ENCODE assay signal across 1 cellular context in the genomic region with DNA sequence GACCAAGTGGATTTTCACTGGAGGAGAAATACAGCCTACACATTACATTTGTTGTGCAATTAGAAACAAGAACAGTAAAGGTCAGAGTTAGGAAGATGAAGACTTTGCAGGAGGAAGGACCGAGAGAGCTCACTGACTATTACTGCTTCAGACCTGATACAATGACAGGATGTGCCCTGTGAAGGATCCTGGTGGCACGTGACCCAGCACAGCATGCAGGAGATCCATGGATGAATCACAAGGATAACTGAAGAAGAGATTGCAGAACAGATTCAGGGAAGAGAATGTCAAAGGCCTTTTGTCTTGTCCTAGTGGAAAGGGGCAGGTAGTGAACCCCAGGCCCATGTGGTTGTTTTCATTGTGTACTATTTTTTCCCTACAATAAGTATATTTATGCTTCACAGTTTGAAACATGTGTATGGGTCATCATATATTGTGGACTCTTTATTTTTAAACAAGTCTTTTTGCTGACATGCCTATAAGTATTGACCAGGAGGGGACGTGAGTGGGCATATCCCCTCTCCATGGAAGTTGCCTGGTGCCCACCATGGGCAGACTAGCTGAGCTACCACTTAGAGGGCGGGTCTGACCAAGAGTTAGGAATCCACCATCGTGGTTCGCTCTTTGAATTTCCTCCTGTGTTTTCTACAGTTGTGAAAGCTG.
TF ChIP-seq lines count a peak whose summit lies in the region.

No MANE protein-coding gene starts in this region.

TF ChIP-seq in GM23338, 12 proteins besides CTCF, POLR2A, EP300 and RAD21:
- TF ChIP-seq, protein P1, sequence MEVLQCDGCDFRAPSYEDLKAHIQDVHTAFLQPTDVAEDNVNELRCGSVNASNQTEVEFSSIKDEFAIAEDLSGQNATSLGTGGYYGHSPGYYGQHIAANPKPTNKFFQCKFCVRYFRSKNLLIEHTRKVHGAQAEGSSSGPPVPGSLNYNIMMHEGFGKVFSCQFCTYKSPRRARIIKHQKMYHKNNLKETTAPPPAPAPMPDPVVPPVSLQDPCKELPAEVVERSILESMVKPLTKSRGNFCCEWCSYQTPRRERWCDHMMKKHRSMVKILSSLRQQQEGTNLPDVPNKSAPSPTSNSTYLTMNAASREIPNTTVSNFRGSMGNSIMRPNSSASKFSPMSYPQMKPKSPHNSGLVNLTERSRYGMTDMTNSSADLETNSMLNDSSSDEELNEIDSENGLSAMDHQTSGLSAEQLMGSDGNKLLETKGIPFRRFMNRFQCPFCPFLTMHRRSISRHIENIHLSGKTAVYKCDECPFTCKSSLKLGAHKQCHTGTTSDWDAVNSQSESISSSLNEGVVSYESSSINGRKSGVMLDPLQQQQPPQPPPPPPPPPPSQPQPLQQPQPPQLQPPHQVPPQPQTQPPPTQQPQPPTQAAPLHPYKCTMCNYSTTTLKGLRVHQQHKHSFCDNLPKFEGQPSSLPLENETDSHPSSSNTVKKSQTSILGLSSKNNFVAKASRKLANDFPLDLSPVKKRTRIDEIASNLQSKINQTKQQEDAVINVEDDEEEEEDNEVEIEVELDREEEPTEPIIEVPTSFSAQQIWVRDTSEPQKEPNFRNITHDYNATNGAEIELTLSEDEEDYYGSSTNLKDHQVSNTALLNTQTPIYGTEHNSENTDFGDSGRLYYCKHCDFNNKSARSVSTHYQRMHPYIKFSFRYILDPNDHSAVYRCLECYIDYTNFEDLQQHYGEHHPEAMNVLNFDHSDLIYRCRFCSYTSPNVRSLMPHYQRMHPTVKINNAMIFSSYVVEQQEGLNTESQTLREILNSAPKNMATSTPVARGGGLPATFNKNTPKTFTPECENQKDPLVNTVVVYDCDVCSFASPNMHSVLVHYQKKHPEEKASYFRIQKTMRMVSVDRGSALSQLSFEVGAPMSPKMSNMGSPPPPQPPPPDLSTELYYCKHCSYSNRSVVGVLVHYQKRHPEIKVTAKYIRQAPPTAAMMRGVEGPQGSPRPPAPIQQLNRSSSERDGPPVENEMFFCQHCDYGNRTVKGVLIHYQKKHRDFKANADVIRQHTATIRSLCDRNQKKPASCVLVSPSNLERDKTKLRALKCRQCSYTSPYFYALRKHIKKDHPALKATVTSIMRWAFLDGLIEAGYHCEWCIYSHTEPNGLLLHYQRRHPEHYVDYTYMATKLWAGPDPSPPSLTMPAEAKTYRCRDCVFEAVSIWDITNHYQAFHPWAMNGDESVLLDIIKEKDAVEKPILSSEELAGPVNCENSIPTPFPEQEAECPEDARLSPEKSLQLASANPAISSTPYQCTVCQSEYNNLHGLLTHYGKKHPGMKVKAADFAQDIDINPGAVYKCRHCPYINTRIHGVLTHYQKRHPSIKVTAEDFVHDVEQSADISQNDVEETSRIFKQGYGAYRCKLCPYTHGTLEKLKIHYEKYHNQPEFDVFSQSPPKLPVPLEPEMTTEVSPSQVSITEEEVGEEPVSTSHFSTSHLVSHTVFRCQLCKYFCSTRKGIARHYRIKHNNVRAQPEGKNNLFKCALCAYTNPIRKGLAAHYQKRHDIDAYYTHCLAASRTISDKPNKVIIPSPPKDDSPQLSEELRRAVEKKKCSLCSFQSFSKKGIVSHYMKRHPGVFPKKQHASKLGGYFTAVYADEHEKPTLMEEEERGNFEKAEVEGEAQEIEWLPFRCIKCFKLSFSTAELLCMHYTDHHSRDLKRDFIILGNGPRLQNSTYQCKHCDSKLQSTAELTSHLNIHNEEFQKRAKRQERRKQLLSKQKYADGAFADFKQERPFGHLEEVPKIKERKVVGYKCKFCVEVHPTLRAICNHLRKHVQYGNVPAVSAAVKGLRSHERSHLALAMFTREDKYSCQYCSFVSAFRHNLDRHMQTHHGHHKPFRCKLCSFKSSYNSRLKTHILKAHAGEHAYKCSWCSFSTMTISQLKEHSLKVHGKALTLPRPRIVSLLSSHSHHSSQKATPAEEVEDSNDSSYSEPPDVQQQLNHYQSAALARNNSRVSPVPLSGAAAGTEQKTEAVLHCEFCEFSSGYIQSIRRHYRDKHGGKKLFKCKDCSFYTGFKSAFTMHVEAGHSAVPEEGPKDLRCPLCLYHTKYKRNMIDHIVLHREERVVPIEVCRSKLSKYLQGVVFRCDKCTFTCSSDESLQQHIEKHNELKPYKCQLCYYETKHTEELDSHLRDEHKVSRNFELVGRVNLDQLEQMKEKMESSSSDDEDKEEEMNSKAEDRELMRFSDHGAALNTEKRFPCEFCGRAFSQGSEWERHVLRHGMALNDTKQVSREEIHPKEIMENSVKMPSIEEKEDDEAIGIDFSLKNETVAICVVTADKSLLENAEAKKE (CRISPR knock-in tag; IDR thresholded peaks at IDR 0.05): no peak
- TF ChIP-seq STAT1 (IDR thresholded peaks at IDR 0.05; ENCODE audit: unreplicated experiment) (no peak), EZH2phosphoT487 (IDR thresholded peaks at IDR 0.05; ENCODE audit: unreplicated experiment) (no peak), ZNF114 (CRISPR knock-in tag; IDR thresholded peaks at IDR 0.05) (no peak), JUNB (IDR thresholded peaks at IDR 0.05; ENCODE audit: unreplicated experiment) (no peak), ZNF331 (CRISPR knock-in tag; IDR thresholded peaks at IDR 0.05; ENCODE audit: low read depth) (no peak), POLR2AphosphoS5 (IDR thresholded peaks at IDR 0.05; ENCODE audit: low read depth) (no peak), EZH2 (IDR thresholded peaks at IDR 0.05; ENCODE audit: low read depth, unreplicated experiment) (no peak)
- TF ChIP-seq, protein P2, sequence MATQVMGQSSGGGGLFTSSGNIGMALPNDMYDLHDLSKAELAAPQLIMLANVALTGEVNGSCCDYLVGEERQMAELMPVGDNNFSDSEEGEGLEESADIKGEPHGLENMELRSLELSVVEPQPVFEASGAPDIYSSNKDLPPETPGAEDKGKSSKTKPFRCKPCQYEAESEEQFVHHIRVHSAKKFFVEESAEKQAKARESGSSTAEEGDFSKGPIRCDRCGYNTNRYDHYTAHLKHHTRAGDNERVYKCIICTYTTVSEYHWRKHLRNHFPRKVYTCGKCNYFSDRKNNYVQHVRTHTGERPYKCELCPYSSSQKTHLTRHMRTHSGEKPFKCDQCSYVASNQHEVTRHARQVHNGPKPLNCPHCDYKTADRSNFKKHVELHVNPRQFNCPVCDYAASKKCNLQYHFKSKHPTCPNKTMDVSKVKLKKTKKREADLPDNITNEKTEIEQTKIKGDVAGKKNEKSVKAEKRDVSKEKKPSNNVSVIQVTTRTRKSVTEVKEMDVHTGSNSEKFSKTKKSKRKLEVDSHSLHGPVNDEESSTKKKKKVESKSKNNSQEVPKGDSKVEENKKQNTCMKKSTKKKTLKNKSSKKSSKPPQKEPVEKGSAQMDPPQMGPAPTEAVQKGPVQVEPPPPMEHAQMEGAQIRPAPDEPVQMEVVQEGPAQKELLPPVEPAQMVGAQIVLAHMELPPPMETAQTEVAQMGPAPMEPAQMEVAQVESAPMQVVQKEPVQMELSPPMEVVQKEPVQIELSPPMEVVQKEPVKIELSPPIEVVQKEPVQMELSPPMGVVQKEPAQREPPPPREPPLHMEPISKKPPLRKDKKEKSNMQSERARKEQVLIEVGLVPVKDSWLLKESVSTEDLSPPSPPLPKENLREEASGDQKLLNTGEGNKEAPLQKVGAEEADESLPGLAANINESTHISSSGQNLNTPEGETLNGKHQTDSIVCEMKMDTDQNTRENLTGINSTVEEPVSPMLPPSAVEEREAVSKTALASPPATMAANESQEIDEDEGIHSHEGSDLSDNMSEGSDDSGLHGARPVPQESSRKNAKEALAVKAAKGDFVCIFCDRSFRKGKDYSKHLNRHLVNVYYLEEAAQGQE (IDR thresholded peaks at IDR 0.05; ENCODE audit: unreplicated experiment): no peak
- TF ChIP-seq, protein P3, sequence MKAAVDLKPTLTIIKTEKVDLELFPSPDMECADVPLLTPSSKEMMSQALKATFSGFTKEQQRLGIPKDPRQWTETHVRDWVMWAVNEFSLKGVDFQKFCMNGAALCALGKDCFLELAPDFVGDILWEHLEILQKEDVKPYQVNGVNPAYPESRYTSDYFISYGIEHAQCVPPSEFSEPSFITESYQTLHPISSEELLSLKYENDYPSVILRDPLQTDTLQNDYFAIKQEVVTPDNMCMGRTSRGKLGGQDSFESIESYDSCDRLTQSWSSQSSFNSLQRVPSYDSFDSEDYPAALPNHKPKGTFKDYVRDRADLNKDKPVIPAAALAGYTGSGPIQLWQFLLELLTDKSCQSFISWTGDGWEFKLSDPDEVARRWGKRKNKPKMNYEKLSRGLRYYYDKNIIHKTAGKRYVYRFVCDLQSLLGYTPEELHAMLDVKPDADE (IDR thresholded peaks at IDR 0.05): no peak
